In genomic region chr15:98927057-98927456, GRCh38 we compare ENCODE assay signal across 21 cellular contexts.
A peak's percentile ranks its signal among the peaks of the same experiment; 100 is the strongest.
DNase-seq lines count a peak whose midpoint lies in the region; ATAC-seq, FAIRE-seq and TF ChIP-seq lines count a peak whose summit lies in the region.
"Had no signal": no experiment of that assay in that cellular context is flagged by ENCODE, and none has a peak within 500 bp of the region (broad histone marks: within the 10 kb centered on the region; RNA-seq: fewer than 3 reads in every experiment).

No MANE protein-coding gene starts in this region.

- no peaks in the 10 kb centered on the region for H3K79me2 ChIP-seq in SK-N-SH (ENCODE audit: insufficient read depth)
- H3K79me2 ChIP-seq in parathyroid adenoma: no peaks in the 10 kb centered on the region

- DNase-seq in SK-N-SH (no peak), cardiac septum (ENCODE audit: low spot score) (peak; percentile 17), GM12891 (ENCODE audit: insufficient read length, low spot score) (no peak), NCI-H524 (lab: John Stamatoyannopoulos, UW) (no peak), GM19240 (ENCODE audit: insufficient read length, low spot score) (no peak)
- DNase-seq in activated CD4-positive, alpha-beta T cell treated with anti-CD3 and anti-CD28 coated beads, Interleukin-2, amount 50 U/mL, for 48 hours: no peak
- DNase-seq: activated CD4-positive, alpha-beta memory T cell treated with anti-CD3 and anti-CD28 coated beads, Interleukin-2, amount 10 ng/mL, durations not matched to agents 7 days and 5 days; C1 segment of cervical spinal cord; cortex of kidney; DND-41; erythroblast; KG1; left colon; naive thymus-derived CD4-positive, alpha-beta T cell; NCI-H1417 treated with DMSO at 0.1 percent for 48 hours; NCI-H510A; PC-3; retina; stimulated activated CD4-positive, alpha-beta T cell treated with anti-CD3 and anti-CD28 coated beads, Interleukin-1b, Interleukin-23, amount 100 ng/mL, for 48 hours had no signal

- H3K36me3 ChIP-seq in SK-N-SH (replicated peaks in 1 of 2; ENCODE audit: control insufficient read depth in 1 of 2, insufficient read depth in 2 of 2, low read length in 1 of 2): peaks cover 17 to 49% of the 10 kb centered on the region in 2 experiments
- no peaks in the 10 kb centered on the region for H3K36me3 ChIP-seq in parathyroid adenoma (ENCODE audit: control insufficient read depth, insufficient read depth, low read length)

- H2AFZ ChIP-seq in SK-N-SH (ENCODE audit: low read depth) (no peak overlapping the region), parathyroid adenoma (peak overlapping the region; percentile 42)

- no peak for TF ChIP-seq RAD21 in SK-N-SH (IDR thresholded peaks at IDR 0.05; ENCODE audit: low read length)

- CTCF ChIA-PET in SK-N-SH (lab: Yijun Ruan, JAX): interaction anchor here (0.6 to 1.3 kb wide), 5 partner anchors 22 to 193 kb away, joined by 3 to 4 read pairs (median 3); no protein-coding TSS in a partner anchor

- no peaks in the 10 kb centered on the region for H3K9me3 ChIP-seq in SK-N-SH
- H3K9me3 ChIP-seq in parathyroid adenoma (ENCODE audit: control insufficient read depth, low read length): no peaks in the 10 kb centered on the region

- peak; percentile 19; the same call in 1 of the 3 replicates for ATAC-seq in SK-N-SH treated with all-trans-retinoic acid at 6 μM for 48 hours
- ATAC-seq: left colon; naive thymus-derived CD4-positive, alpha-beta T cell; PC-3 had no signal

- TF ChIP-seq EP300 in SK-N-SH (IDR thresholded peaks at IDR 0.05; ENCODE audit: borderline replicate concordance in 1 of 2, low read depth in 1 of 2, low read length in 1 of 2): no peak

- POLR2A ChIA-PET in SK-N-SH (lab: Yijun Ruan, JAX): no interaction called here

- H3K4me1 ChIP-seq in SK-N-SH (ENCODE audit: control insufficient read depth in 1 of 2, insufficient read depth in 2 of 2, low read depth in 1 of 2, low read length in 1 of 2): peaks cover 0 to 10% of the 10 kb centered on the region in 2 experiments; a peak in 2 of 4 replicates
- peaks cover 30% of the 10 kb centered on the region for H3K4me1 ChIP-seq in parathyroid adenoma

- no peaks in the 10 kb centered on the region for H3K9me2 ChIP-seq in SK-N-SH

- H3K4me2 ChIP-seq in SK-N-SH: no peak overlapping the region
- H3K4me2 ChIP-seq in parathyroid adenoma (ENCODE audit: low read length): peak overlapping the region; percentile 45

- TF ChIP-seq CTCF in SK-N-SH (IDR thresholded peaks at IDR 0.05) (no peak), parathyroid adenoma (IDR thresholded peaks at IDR 0.05) (no peak)

- H3K4me3 ChIP-seq in SK-N-SH (ENCODE audit: low read depth in 2 of 2, low read length in 1 of 2) (no peak overlapping the region), parathyroid adenoma (ENCODE audit: low read depth, low read length) (no peak overlapping the region)

- no peaks in the 10 kb centered on the region for H3F3A ChIP-seq in SK-N-SH (replicated peaks; ENCODE audit: insufficient read depth)

- H3K27ac ChIP-seq in SK-N-SH (ENCODE audit: low read depth in 2 of 2, low read length in 1 of 2) (no peak overlapping the region; a peak in 1 of 4 replicates), parathyroid adenoma (peak overlapping the region; percentile 79)

- no peak overlapping the region for H3K9ac ChIP-seq in SK-N-SH
- H3K9ac ChIP-seq in parathyroid adenoma: no peak overlapping the region

- 53% methylated on average over 3 of the region's 3 CpGs for WGBS in SK-N-SH (ENCODE audit: low lambda C conversion rate)

- intact Hi-C loops in cardiac septum (cut with DNase I): no loop called here

- H4K20me1 ChIP-seq in SK-N-SH (ENCODE audit: insufficient read depth): no peaks in the 10 kb centered on the region

- TF ChIP-seq POLR2A in GM12891 (IDR thresholded peaks at IDR 0.05; ENCODE audit: low read depth, low read length): no peak

- H3K27me3 ChIP-seq in SK-N-SH (ENCODE audit: insufficient read depth) (no peaks in the 10 kb centered on the region), parathyroid adenoma (ENCODE audit: control insufficient read depth, insufficient read depth, low read length) (no peaks in the 10 kb centered on the region)

- no peak for FAIRE-seq in GM12891 (lab: Jason Lieb, UNC)

TF ChIP-seq in SK-N-SH treated with all-trans-retinoic acid at 6 μM for 48 hours, 23 proteins besides CTCF, POLR2A, EP300 and RAD21 (continues in another document):
- TF ChIP-seq, protein P1, sequence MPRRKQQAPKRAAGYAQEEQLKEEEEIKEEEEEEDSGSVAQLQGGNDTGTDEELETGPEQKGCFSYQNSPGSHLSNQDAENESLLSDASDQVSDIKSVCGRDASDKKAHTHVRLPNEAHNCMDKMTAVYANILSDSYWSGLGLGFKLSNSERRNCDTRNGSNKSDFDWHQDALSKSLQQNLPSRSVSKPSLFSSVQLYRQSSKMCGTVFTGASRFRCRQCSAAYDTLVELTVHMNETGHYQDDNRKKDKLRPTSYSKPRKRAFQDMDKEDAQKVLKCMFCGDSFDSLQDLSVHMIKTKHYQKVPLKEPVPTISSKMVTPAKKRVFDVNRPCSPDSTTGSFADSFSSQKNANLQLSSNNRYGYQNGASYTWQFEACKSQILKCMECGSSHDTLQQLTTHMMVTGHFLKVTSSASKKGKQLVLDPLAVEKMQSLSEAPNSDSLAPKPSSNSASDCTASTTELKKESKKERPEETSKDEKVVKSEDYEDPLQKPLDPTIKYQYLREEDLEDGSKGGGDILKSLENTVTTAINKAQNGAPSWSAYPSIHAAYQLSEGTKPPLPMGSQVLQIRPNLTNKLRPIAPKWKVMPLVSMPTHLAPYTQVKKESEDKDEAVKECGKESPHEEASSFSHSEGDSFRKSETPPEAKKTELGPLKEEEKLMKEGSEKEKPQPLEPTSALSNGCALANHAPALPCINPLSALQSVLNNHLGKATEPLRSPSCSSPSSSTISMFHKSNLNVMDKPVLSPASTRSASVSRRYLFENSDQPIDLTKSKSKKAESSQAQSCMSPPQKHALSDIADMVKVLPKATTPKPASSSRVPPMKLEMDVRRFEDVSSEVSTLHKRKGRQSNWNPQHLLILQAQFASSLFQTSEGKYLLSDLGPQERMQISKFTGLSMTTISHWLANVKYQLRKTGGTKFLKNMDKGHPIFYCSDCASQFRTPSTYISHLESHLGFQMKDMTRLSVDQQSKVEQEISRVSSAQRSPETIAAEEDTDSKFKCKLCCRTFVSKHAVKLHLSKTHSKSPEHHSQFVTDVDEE (CRISPR knock-in tag; IDR thresholded peaks at IDR 0.05): no peak

TF ChIP-seq in SK-N-SH, 30 proteins besides CTCF, POLR2A, EP300 and RAD21:
- TF ChIP-seq, protein P2, sequence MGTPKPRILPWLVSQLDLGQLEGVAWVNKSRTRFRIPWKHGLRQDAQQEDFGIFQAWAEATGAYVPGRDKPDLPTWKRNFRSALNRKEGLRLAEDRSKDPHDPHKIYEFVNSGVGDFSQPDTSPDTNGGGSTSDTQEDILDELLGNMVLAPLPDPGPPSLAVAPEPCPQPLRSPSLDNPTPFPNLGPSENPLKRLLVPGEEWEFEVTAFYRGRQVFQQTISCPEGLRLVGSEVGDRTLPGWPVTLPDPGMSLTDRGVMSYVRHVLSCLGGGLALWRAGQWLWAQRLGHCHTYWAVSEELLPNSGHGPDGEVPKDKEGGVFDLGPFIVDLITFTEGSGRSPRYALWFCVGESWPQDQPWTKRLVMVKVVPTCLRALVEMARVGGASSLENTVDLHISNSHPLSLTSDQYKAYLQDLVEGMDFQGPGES (IDR thresholded peaks at IDR 0.05; ENCODE audit: low read depth, low read length): no peak
- TF ChIP-seq, protein P3, sequence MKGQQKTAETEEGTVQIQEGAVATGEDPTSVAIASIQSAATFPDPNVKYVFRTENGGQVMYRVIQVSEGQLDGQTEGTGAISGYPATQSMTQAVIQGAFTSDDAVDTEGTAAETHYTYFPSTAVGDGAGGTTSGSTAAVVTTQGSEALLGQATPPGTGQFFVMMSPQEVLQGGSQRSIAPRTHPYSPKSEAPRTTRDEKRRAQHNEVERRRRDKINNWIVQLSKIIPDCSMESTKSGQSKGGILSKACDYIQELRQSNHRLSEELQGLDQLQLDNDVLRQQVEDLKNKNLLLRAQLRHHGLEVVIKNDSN (IDR thresholded peaks at IDR 0.05; ENCODE audit: borderline replicate concordance, low read depth): no peak
- TF ChIP-seq FOSL2 (IDR thresholded peaks at IDR 0.05; ENCODE audit: borderline replicate concordance, low read depth): no peak
- no peak for TF ChIP-seq GABPA (IDR thresholded peaks at IDR 0.05; ENCODE audit: low read depth)
- TF ChIP-seq JUND (IDR thresholded peaks at IDR 0.05): no peak

TF ChIP-seq in GM12891, 5 proteins besides CTCF, POLR2A, EP300 and RAD21:
- TF ChIP-seq POU2F2 (IDR thresholded peaks at IDR 0.05; ENCODE audit: low read depth, low read length) (no peak), PAX5 (IDR thresholded peaks at IDR 0.05; ENCODE audit: insufficient read depth, low read length, severe bottlenecking) (no peak), TAF1 (IDR thresholded peaks at IDR 0.05; ENCODE audit: low read depth, low read length) (no peak), POLR2AphosphoS5 (IDR thresholded peaks at IDR 0.05; ENCODE audit: low read depth, low read length) (no peak), SPI1 (IDR thresholded peaks at IDR 0.05; ENCODE audit: low read depth, low read length) (no peak)
TF ChIP-seq in GM12891: peak in this region for 0.
